Comparison of ENCODE assay signal across 15 cellular contexts in the genomic region with DNA sequence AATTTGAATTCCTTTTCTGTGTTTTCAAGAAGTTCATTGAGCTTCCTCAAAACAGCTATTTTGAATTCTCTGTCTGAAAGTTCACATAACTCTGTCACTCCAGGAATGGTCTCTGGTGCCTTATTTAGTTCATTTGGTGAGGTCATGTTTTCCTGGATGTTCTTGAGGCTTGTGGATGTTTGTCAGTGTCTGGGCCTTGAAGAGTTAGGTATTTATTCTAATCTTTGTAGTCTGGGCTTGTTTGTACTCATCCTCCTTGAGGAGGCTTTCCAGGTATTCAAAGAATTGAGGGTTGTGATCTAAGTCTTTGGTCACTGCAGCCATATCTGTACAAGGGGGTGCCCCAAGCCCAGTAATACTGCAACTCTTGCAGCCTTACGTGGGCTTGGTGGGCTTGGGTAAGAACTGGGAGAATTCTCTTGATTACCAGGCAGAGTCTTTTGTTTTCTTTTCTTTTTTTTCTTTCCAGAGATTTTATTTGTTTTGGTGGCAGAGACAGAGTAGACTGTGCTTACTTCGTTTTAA. TPM values are rescaled to one million over a fixed set of nuclear protein-coding genes. Genes with fewer than 3 reads are reported as not detected.
DNase-seq lines count a peak whose midpoint lies in the region; ATAC-seq, FAIRE-seq and TF ChIP-seq lines count a peak whose summit lies in the region.
"Had no signal": no experiment of that assay in that cellular context is flagged by ENCODE, and none has a peak within 500 bp of the region (broad histone marks: within the 10 kb centered on the region; RNA-seq: fewer than 3 reads in every experiment).

No MANE protein-coding gene starts in this region.

- peak; percentile 40 for FAIRE-seq in A204.1 (lab: Jason Lieb, UNC)
- FAIRE-seq in bronchial epithelial cell (lab: Jason Lieb, UNC), result no peak

- H3K79me1 ChIP-seq in mesenchymal stem cell (replicated peaks; ENCODE audit: low read length, poor library complexity, severe bottlenecking), result no peaks in the 10 kb centered on the region

- no peak overlapping the region for H3K9ac ChIP-seq in mesenchymal stem cell (ENCODE audit: low read length)
- H3K9ac ChIP-seq: GM23248 had no signal

- no peak overlapping the region for H3K18ac ChIP-seq in mesenchymal stem cell (ENCODE audit: low read depth in 1 of 2, low read length in 2 of 2)

- no peaks in the 10 kb centered on the region for H3K27me3 ChIP-seq in bronchial epithelial cell (ENCODE audit: control insufficient read depth, insufficient read depth, low read length)
- H3K27me3 ChIP-seq in mesenchymal stem cell (ENCODE audit: control insufficient read depth in 1 of 2, insufficient read depth in 1 of 2, low read length in 2 of 2), result no peaks in the 10 kb centered on the region
- H3K27me3 ChIP-seq in dorsolateral prefrontal cortex, result no peaks in the 10 kb centered on the region

- H2BK5ac ChIP-seq in mesenchymal stem cell (ENCODE audit: low read depth, low read length, poor library complexity, severe bottlenecking), result no peak overlapping the region

- TF ChIP-seq CTCF in bronchial epithelial cell (IDR thresholded peaks at IDR 0.05; ENCODE audit: insufficient read depth, low read length, severe bottlenecking), result no peak
- no peak for TF ChIP-seq CTCF in dorsolateral prefrontal cortex (IDR thresholded peaks at IDR 0.05 in 54 of 56, conservative IDR thresholded peaks at IDR 0.05 in 2 of 56; ENCODE audit: low read depth in 1 of 56, partially characterized antibody in 56 of 56)

- 100% methylated on average over 1 of the region's 2 CpGs for WGBS in mesenchymal stem cell

- no peak for ATAC-seq in HG03025 (IDR thresholded peaks at IDR 0.05; ENCODE audit: low FRiP score, unreplicated experiment)

- no peaks in the 10 kb centered on the region for H3K36me3 ChIP-seq in bronchial epithelial cell (ENCODE audit: control insufficient read depth, insufficient read depth, low read length)
- H3K36me3 ChIP-seq in mesenchymal stem cell (ENCODE audit: control insufficient read depth in 1 of 2, insufficient read depth in 2 of 2, low read depth in 1 of 2, low read length in 2 of 2), result peaks cover 0 to 40% of the 10 kb centered on the region in 2 experiments

- no peak overlapping the region for H2AK5ac ChIP-seq in mesenchymal stem cell (ENCODE audit: low read length, severe bottlenecking)

- DNase-seq in EH (ENCODE audit: low read depth), result peak; percentile 27
- DNase-seq in bronchial epithelial cell (ENCODE audit: low read depth), result peak; percentile 80
- DNase-seq in mesenchymal stem cell, result no peak
- no peak for DNase-seq in LoVo (ENCODE audit: low spot score)
- DNase-seq in dorsolateral prefrontal cortex, result no peak
- DNase-seq: GM23248, MV-4-11, NCI-H1417, NCI-H187 treated with DMSO at 0.1 percent for 48 hours, NCI-H446, NCI-H69, SIG-M5 had no signal

- H3K9me3 ChIP-seq in mesenchymal stem cell (ENCODE audit: control insufficient read depth, low read length), result no peaks in the 10 kb centered on the region

- H2BK120ac ChIP-seq in mesenchymal stem cell (ENCODE audit: low read depth, low read length), result no peak overlapping the region

- no peak overlapping the region for H2BK12ac ChIP-seq in mesenchymal stem cell (ENCODE audit: low read length in 2 of 2)

- no peak overlapping the region for H4K91ac ChIP-seq in mesenchymal stem cell (ENCODE audit: low read length)

- no peak overlapping the region for H3K4ac ChIP-seq in mesenchymal stem cell (ENCODE audit: low read depth in 1 of 2, low read length in 2 of 2)

- H2BK15ac ChIP-seq in mesenchymal stem cell (ENCODE audit: low read depth, poor library complexity, severe bottlenecking), result no peak overlapping the region

- H3K27ac ChIP-seq in mesenchymal stem cell (ENCODE audit: low read length, poor library complexity, severe bottlenecking), result peak overlapping the region; percentile 40
- H3K27ac ChIP-seq in dorsolateral prefrontal cortex, result no peak overlapping the region
- H3K27ac ChIP-seq: GM23248 had no signal

- peaks cover 4% of the 10 kb centered on the region for H3K4me1 ChIP-seq in mesenchymal stem cell (ENCODE audit: control insufficient read depth, insufficient read depth, low read depth, low read length)

- H3K14ac ChIP-seq in mesenchymal stem cell (ENCODE audit: low read length in 2 of 2), result no peak overlapping the region

- H3K4me2 ChIP-seq in mesenchymal stem cell (ENCODE audit: low read length, poor library complexity, severe bottlenecking), result no peak overlapping the region

- H3K23ac ChIP-seq in mesenchymal stem cell (ENCODE audit: low read length in 2 of 2), result no peak overlapping the region

- H3K4me3 ChIP-seq in bronchial epithelial cell (ENCODE audit: low read depth, low read length) (no peak overlapping the region), mesenchymal stem cell (ENCODE audit: insufficient read depth in 1 of 2, low read depth in 1 of 2, low read length in 2 of 2) (no peak overlapping the region), dorsolateral prefrontal cortex (no peak overlapping the region)
- H3K4me3 ChIP-seq: GM23248 had no signal

- H4K8ac ChIP-seq in mesenchymal stem cell (ENCODE audit: low read length), result no peak overlapping the region

- H2AFZ ChIP-seq in mesenchymal stem cell (ENCODE audit: low read depth, low read length), result no peak overlapping the region
- H2AFZ ChIP-seq: GM23248 had no signal

- intact Hi-C loops in dorsolateral prefrontal cortex (cut with DNase I), result no loop called here

RNA-seq across cellular contexts. Expression of a gene that starts 19.3 kb away (rescaled TPM):
- total RNA-seq in bronchial epithelial cell (26.6 and 39.0 TPM in 2 replicates), dorsolateral prefrontal cortex (10 to 100 TPM; 32.7 to 77.7 (median 59.5) TPM)
- polyA plus RNA-seq in mesenchymal stem cell (2013, experiment 1 of 2), result 38.5 TPM
- polyA plus RNA-seq in mesenchymal stem cell (2013, experiment 2 of 2), result 39.6 TPM

RNA-seq across cellular contexts. Expression of a gene that starts 32.5 kb away (rescaled TPM):
- 22.5 and 26.1 TPM in 2 replicates for total RNA-seq in bronchial epithelial cell
- polyA plus RNA-seq in mesenchymal stem cell (2013, experiment 1 of 2), result 8.5 TPM
- polyA plus RNA-seq in mesenchymal stem cell (2013, experiment 2 of 2), result 8.7 TPM
- 10 to 100 TPM; 21.2 to 46.2 (median 31.3) TPM for total RNA-seq in dorsolateral prefrontal cortex

RNA-seq across cellular contexts. Expression of a gene that starts 55.0 kb away (rescaled TPM):
- total RNA-seq in bronchial epithelial cell (not detected in 2 replicates), dorsolateral prefrontal cortex (under 1 TPM in 10 of 120 experiments, not detected in 110; 0.23 to 0.83 (median 0.40) TPM)
- not detected for polyA plus RNA-seq in mesenchymal stem cell (2013, experiment 1 of 2)
- not detected for polyA plus RNA-seq in mesenchymal stem cell (2013, experiment 2 of 2)
- total RNA-seq: GM23248, RPMI7951 had no signal
- polyA plus RNA-seq: GM23248 had no signal

Comparison
In these comparisons a context has a peak if more than half of its experiments do, and no peak if none do; other contexts are left out.
1. DNase-seq: peak in EH (single experiment) and bronchial epithelial cell (single experiment); none in mesenchymal stem cell (single experiment), LoVo (single experiment) and dorsolateral prefrontal cortex (0 of 10).